10 cellular contexts compared by ENCODE assay signal in the genomic region with DNA sequence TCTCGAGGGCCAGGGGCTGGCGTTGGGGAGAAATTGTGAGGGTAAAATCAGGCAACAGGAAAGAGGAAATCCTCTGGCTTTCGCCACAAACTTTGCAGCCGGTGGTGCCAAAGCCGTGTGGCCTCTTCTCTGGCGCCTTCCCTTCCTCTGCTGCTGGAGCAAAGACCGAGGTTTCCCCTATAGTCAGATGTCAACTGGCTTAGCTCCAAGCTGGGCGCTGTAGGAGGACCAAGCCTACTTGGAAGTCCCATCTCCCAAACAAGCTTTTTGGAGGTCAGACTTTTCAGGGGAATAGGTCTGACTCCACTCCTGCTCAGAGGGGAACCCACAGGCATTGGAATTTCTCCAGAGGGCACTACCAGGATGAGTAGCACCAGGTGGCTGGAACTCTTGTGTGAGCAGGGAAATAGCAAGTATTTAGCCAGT. TPM values are rescaled to one million over a fixed set of nuclear protein-coding genes. Genes with fewer than 3 reads are reported as not detected.
DNase-seq lines count a peak whose midpoint lies in the region; ATAC-seq and TF ChIP-seq lines count a peak whose summit lies in the region.
"Had no signal": no experiment of that assay in that cellular context is flagged by ENCODE, and none has a peak within 500 bp of the region (broad histone marks: within the 10 kb centered on the region; RNA-seq: fewer than 3 reads in every experiment).

No MANE protein-coding gene starts in this region.

- peaks cover 53% of the 10 kb centered on the region for H3K4me1 Mint-ChIP-seq in T-helper 1 cell treated with Interleukin-12 subunit alpha and Interleukin-12 subunit beta and Interleukin-4 antibody, amounts not matched to agents 30 μg/mL and 1 μg/mL, for 36 hours (ENCODE audit: low read depth)

- 38% methylated on average over 7 of the region's 8 CpGs for whole genome bisulfite sequencing in suprapubic skin

- H3K9me3 Mint-ChIP-seq in T-helper 1 cell treated with Interleukin-12 subunit alpha and Interleukin-12 subunit beta and Interleukin-4 antibody, amounts not matched to agents 30 μg/mL and 1 μg/mL, for 36 hours, result no peaks in the 10 kb centered on the region

- no peaks in the 10 kb centered on the region for H3K27me3 Mint-ChIP-seq in T-helper 1 cell treated with Interleukin-12 subunit alpha and Interleukin-12 subunit beta and Interleukin-4 antibody, amounts not matched to agents 30 μg/mL and 1 μg/mL, for 36 hours (ENCODE audit: low read depth)

- H3K27ac ChIP-seq in suprapubic skin (peak overlapping the region; percentile 74), PC-9 (no peak overlapping the region)

- intact Hi-C loops in left ventricle myocardium superior (cut with micrococcal nuclease) (no loop called here), PC-9 (cut with micrococcal nuclease; ENCODE audit: unreplicated experiment) (no loop called here)

- H3K27me3 ChIP-seq in suprapubic skin, result no peaks in the 10 kb centered on the region
- H3K27me3 ChIP-seq in PC-9 (ENCODE audit: insufficient read depth, low read depth), result no peaks in the 10 kb centered on the region

- no peak for TF ChIP-seq POLR2A in suprapubic skin (IDR thresholded peaks at IDR 0.05)

- H3K79me2 ChIP-seq in PC-9 (ENCODE audit: low read depth), result no peaks in the 10 kb centered on the region; the same call in none of the 2 replicates

- CTCF ChIA-PET in PC-9 (lab: Charles Lee), result interaction anchor here (0.9 kb wide), 1 partner anchor 28 kb away, joined by 5 read pairs; no protein-coding TSS in a partner anchor

- DNase-seq in T-helper 1 cell, result no peak
- peak; percentile 63 for DNase-seq in left ventricle myocardium superior
- no peak for DNase-seq in suprapubic skin (ENCODE audit: low spot score in 2 of 2)
- no peak for DNase-seq in activated gamma-delta T cell (lab: John Stamatoyannopoulos, UW)
- DNase-seq in PC-9, result no peak
- DNase-seq in NCI-H1417 treated with DMSO at 0.1 percent for 48 hours (lab: John Stamatoyannopoulos, UW), result no peak
- DNase-seq: activated CD8-positive, alpha-beta memory T cell treated with anti-CD3 and anti-CD28 coated beads, Interleukin-2, amount 50 U/mL, for 48 hours; midbrain had no signal

- H3K36me3 Mint-ChIP-seq in T-helper 1 cell treated with Interleukin-12 subunit alpha and Interleukin-12 subunit beta and Interleukin-4 antibody, amounts not matched to agents 30 μg/mL and 1 μg/mL, for 36 hours (ENCODE audit: low read depth), result peaks cover 25% of the 10 kb centered on the region

- H3K4me1 ChIP-seq in suprapubic skin (peaks cover 87% of the 10 kb centered on the region), PC-9 (replicated peaks; ENCODE audit: insufficient read depth) (peaks cover 42% of the 10 kb centered on the region)

- peaks cover 3% of the 10 kb centered on the region; the same call in 1 of the 2 replicates for H3F3A ChIP-seq in PC-9 (ENCODE audit: insufficient read depth, low read depth)

- TF ChIP-seq EP300 in suprapubic skin (IDR thresholded peaks at IDR 0.05), result no peak

- no TSS peak for BruUV-seq in PC-9 (replicated peaks; lab: Mats Ljungman, UMichigan)

- POLR2A ChIA-PET in PC-9 (lab: Charles Lee; ENCODE audit: unreplicated experiment), result interaction anchor here (0.7 kb wide), 1 partner anchor 213 kb away, joined by 6 read pairs; no protein-coding TSS in a partner anchor

- peak overlapping the region; percentile 55 for H3K4me3 Mint-ChIP-seq in T-helper 1 cell treated with Interleukin-12 subunit alpha and Interleukin-12 subunit beta and Interleukin-4 antibody, amounts not matched to agents 30 μg/mL and 1 μg/mL, for 36 hours

- no peaks in the 10 kb centered on the region for H4K20me1 ChIP-seq in PC-9 (ENCODE audit: insufficient read depth)

- no peak overlapping the region for H2AFZ ChIP-seq in PC-9

- ATAC-seq in left ventricle myocardium superior, result no peak

- no peaks in the 10 kb centered on the region for H3K9me3 ChIP-seq in suprapubic skin
- H3K9me3 ChIP-seq in PC-9 (ENCODE audit: insufficient read depth, low read depth), result no peaks in the 10 kb centered on the region

- no peaks in the 10 kb centered on the region for H3K9me2 ChIP-seq in PC-9 (ENCODE audit: insufficient read depth)

- no peak overlapping the region for H3K4me2 ChIP-seq in PC-9

- H3K36me3 ChIP-seq in suprapubic skin (peaks cover 8% of the 10 kb centered on the region), PC-9 (ENCODE audit: low read depth) (no peaks in the 10 kb centered on the region)

- TF ChIP-seq CTCF in WI38 (IDR thresholded peaks at IDR 0.05; ENCODE audit: low read depth, low read length) (no peak), suprapubic skin (IDR thresholded peaks at IDR 0.05) (no peak), PC-9 (conservative IDR thresholded peaks at IDR 0.05) (no peak)

- peak overlapping the region; percentile 19; the same call in 1 of the 2 replicates for H3K4me3 ChIP-seq in WI38 (ENCODE audit: low read depth, low read length)
- peak overlapping the region; percentile 71 for H3K4me3 ChIP-seq in suprapubic skin
- H3K4me3 ChIP-seq in PC-9, result no peak overlapping the region

- no peak overlapping the region for H3K27ac Mint-ChIP-seq in T-helper 1 cell treated with Interleukin-12 subunit alpha and Interleukin-12 subunit beta and Interleukin-4 antibody, amounts not matched to agents 30 μg/mL and 1 μg/mL, for 36 hours

RNA-seq across cellular contexts. Expression of a gene that starts 5.0 kb away (rescaled TPM):
- total RNA-seq in left ventricle myocardium superior (176 TPM), suprapubic skin (10 to 100 TPM; 45.0 to 88.8 (median 74.6) TPM), PC-9 (2021) (138 and 211 TPM in 2 replicates)

RNA-seq across cellular contexts. Expression of a gene that starts 30.5 kb away (rescaled TPM):
- total RNA-seq in left ventricle myocardium superior (1.1 TPM), suprapubic skin (10 to 100 TPM in 3 of 4 donors, 1 to 10 TPM in 1; 8.1 to 45.2 (median 22.2) TPM), PC-9 (2021) (156 and 235 TPM in 2 replicates)

RNA-seq across cellular contexts. Expression of a gene that starts 53.2 kb away (rescaled TPM):
- total RNA-seq in left ventricle myocardium superior (not detected), suprapubic skin (1,000 to 10,000 TPM in 2 of 4 donors, 100 to 1,000 TPM in 2; 730 to 1,745 (median 1,078) TPM), PC-9 (2021) (17.4 and 23.5 TPM in 2 replicates)

Comparison
In these comparisons a context has a peak if more than half of its experiments do, and no peak if none do; other contexts are left out.
1. RNA of a gene that starts 53.2 kb away (total RNA-seq): 730 to 1,745 TPM in suprapubic skin; 17.4 to 23.5 TPM in PC-9 and not detected in left ventricle myocardium superior (single experiment); every median in the first group is over 10 times any median in the second.